1 cellular context compared by ENCODE assay signal in genomic region chr1:115240321-115240720, GRCh38.
TF ChIP-seq lines count a peak whose summit lies in the region.

No MANE protein-coding gene starts in this region.

TF ChIP-seq in SK-N-SH treated with all-trans-retinoic acid at 6 μM for 48 hours, 23 proteins besides CTCF, POLR2A, EP300 and RAD21 (continued from another document):
- TF ChIP-seq, protein P1, sequence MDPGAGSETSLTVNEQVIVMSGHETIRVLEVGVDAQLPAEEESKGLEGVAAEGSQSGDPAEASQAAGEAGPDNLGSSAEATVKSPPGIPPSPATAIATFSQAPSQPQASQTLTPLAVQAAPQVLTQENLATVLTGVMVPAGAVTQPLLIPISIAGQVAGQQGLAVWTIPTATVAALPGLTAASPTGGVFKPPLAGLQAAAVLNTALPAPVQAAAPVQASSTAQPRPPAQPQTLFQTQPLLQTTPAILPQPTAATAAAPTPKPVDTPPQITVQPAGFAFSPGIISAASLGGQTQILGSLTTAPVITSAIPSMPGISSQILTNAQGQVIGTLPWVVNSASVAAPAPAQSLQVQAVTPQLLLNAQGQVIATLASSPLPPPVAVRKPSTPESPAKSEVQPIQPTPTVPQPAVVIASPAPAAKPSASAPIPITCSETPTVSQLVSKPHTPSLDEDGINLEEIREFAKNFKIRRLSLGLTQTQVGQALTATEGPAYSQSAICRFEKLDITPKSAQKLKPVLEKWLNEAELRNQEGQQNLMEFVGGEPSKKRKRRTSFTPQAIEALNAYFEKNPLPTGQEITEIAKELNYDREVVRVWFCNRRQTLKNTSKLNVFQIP (CRISPR knock-in tag; IDR thresholded peaks at IDR 0.05; ENCODE audit: borderline replicate concordance, low read depth): no peak
- no peak for TF ChIP-seq SNAI2 (CRISPR knock-in tag; IDR thresholded peaks at IDR 0.05)
- TF ChIP-seq OSR1 (CRISPR knock-in tag; IDR thresholded peaks at IDR 0.05): no peak
- no peak for TF ChIP-seq CREB5 (CRISPR knock-in tag; IDR thresholded peaks at IDR 0.05; ENCODE audit: low read depth)
- no peak for TF ChIP-seq BACH2 (CRISPR knock-in tag; IDR thresholded peaks at IDR 0.05; ENCODE audit: borderline replicate concordance)
